1 cellular context compared by ENCODE assay signal in the genomic region with DNA sequence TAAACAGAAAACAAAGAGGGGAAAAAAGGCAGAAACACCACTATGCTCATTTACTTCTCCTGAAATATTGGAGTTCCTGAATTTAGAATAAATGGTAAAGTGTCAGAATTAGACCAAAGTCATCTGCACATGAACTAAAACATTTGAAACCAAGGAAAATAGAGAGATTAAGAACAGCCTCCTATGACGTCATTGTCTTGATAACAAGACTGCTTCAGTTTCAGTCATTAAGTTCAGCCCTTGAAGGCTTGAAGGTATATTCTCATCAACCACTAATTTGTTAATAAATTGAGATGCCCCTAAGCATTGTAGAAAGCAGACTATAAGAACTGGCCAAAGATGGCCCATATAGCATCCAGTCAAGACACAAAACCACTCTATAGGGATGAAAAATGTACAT.
TF ChIP-seq lines count a peak whose summit lies in the region.

No MANE protein-coding gene starts in this region.

TF ChIP-seq in K562, 482 proteins besides CTCF, POLR2A, EP300 and RAD21:
- TF ChIP-seq, protein P1, sequence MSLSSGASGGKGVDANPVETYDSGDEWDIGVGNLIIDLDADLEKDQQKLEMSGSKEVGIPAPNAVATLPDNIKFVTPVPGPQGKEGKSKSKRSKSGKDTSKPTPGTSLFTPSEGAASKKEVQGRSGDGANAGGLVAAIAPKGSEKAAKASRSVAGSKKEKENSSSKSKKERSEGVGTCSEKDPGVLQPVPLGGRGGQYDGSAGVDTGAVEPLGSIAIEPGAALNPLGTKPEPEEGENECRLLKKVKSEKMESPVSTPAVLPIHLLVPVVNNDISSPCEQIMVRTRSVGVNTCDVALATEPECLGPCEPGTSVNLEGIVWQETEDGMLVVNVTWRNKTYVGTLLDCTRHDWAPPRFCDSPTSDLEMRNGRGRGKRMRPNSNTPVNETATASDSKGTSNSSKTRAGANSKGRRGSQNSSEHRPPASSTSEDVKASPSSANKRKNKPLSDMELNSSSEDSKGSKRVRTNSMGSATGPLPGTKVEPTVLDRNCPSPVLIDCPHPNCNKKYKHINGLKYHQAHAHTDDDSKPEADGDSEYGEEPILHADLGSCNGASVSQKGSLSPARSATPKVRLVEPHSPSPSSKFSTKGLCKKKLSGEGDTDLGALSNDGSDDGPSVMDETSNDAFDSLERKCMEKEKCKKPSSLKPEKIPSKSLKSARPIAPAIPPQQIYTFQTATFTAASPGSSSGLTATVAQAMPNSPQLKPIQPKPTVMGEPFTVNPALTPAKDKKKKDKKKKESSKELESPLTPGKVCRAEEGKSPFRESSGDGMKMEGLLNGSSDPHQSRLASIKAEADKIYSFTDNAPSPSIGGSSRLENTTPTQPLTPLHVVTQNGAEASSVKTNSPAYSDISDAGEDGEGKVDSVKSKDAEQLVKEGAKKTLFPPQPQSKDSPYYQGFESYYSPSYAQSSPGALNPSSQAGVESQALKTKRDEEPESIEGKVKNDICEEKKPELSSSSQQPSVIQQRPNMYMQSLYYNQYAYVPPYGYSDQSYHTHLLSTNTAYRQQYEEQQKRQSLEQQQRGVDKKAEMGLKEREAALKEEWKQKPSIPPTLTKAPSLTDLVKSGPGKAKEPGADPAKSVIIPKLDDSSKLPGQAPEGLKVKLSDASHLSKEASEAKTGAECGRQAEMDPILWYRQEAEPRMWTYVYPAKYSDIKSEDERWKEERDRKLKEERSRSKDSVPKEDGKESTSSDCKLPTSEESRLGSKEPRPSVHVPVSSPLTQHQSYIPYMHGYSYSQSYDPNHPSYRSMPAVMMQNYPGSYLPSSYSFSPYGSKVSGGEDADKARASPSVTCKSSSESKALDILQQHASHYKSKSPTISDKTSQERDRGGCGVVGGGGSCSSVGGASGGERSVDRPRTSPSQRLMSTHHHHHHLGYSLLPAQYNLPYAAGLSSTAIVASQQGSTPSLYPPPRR (CRISPR knock-in tag; IDR thresholded peaks at IDR 0.05; ENCODE audit: borderline replicate concordance), result no peak
- TF ChIP-seq JUND (IDR thresholded peaks at IDR 0.05; ENCODE audit: borderline replicate concordance, low read depth, low read length), result peak; percentile 34; the same call in 1 of the 2 replicates
- peak; percentile 33; the same call in 1 of the 3 replicates for TF ChIP-seq JUND (tag; IDR thresholded peaks at IDR 0.05; ENCODE audit: borderline replicate concordance, low read depth, low read length)
- TF ChIP-seq, protein P2, sequence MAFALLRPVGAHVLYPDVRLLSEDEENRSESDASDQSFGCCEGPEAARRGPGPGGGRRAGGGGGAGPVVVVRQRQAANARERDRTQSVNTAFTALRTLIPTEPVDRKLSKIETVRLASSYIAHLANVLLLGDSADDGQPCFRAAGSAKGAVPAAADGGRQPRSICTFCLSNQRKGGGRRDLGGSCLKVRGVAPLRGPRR (CRISPR knock-in tag; IDR thresholded peaks at IDR 0.05), result no peak
- TF ChIP-seq PYGO2 (tag; IDR thresholded peaks at IDR 0.05), result no peak
- peak; percentile 83 for TF ChIP-seq ATF7 (IDR thresholded peaks at IDR 0.05)
- TF ChIP-seq PHTF2 (CRISPR knock-in tag; IDR thresholded peaks at IDR 0.05), result no peak
- no peak for TF ChIP-seq ATF1 (CRISPR knock-in tag; IDR thresholded peaks at IDR 0.05)
- TF ChIP-seq ATF1 (tag; IDR thresholded peaks at IDR 0.05), result peak; percentile 45
- no peak; the same call in 1 of the 2 replicates for TF ChIP-seq CREM (IDR thresholded peaks at IDR 0.05; ENCODE audit: low read depth)
- TF ChIP-seq, protein P3, sequence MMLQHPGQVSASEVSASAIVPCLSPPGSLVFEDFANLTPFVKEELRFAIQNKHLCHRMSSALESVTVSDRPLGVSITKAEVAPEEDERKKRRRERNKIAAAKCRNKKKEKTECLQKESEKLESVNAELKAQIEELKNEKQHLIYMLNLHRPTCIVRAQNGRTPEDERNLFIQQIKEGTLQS (IDR thresholded peaks at IDR 0.05), result peak; percentile 84
- TF ChIP-seq, protein P3 (CRISPR knock-in tag; conservative IDR thresholded peaks at IDR 0.05), result no peak
- no peak for TF ChIP-seq THRAP3 (IDR thresholded peaks at IDR 0.05; ENCODE audit: borderline replicate concordance)
- TF ChIP-seq CBFA2T2 (conservative IDR thresholded peaks at IDR 0.05), result no peak
- no peak for TF ChIP-seq MAFF (IDR thresholded peaks at IDR 0.05; ENCODE audit: low read length)
